9 cellular contexts compared by ENCODE assay signal in genomic region chr1:15703562-15703961, GRCh38. TPM values are rescaled to one million over a fixed set of nuclear protein-coding genes. Genes with fewer than 3 reads are reported as not detected.
DNase-seq lines count a peak whose midpoint lies in the region; ATAC-seq, FAIRE-seq and TF ChIP-seq lines count a peak whose summit lies in the region.
"Had no signal": no experiment of that assay in that cellular context is flagged by ENCODE, and none has a peak within 500 bp of the region (broad histone marks: within the 10 kb centered on the region; RNA-seq: fewer than 3 reads in every experiment).

No MANE protein-coding gene starts in this region.

- TF ChIP-seq CTCF in AG09309 (IDR thresholded peaks at IDR 0.05; ENCODE audit: control insufficient read depth, insufficient read depth, low read depth, low read length, missing control alignments) (no peak), VCaP (conservative IDR thresholded peaks at IDR 0.05) (no peak), foreskin fibroblast (IDR thresholded peaks at IDR 0.05; ENCODE audit: low read depth, low read length) (no peak), omental fat pad (IDR thresholded peaks at IDR 0.05) (no peak), GM13976 (IDR thresholded peaks at IDR 0.05; ENCODE audit: borderline replicate concordance, control extremely low read depth, extremely low read depth, insufficient read depth, missing control alignments) (no peak)

- no peak for TF ChIP-seq POLR2A in GM12892 (IDR thresholded peaks at IDR 0.05; ENCODE audit: low read depth, low read length)

- FAIRE-seq in GM12892 (lab: Jason Lieb, UNC): no peak

- in situ Hi-C loops in GM13976 (cut with MboI; ENCODE audit: low sequenced_read_pairs, unreplicated experiment): no loop called here

- H3K27ac ChIP-seq in VCaP: peak overlapping the region; percentile 18; the same call in 1 of the 2 replicates

- peak; percentile 78 for DNase-seq in AG09309 (ENCODE audit: low read depth)
- DNase-seq in foreskin fibroblast: peak; percentile 89 to 96
- peak; percentile 66 for DNase-seq in omental fat pad (ENCODE audit: low spot score)
- no peak for DNase-seq in NCI-H82 (lab: John Stamatoyannopoulos, UW)
- no peak for DNase-seq in GM13976 (ENCODE audit: low spot score)
- DNase-seq in GM12892 (ENCODE audit: insufficient read length): no peak

- peak; percentile 95 for ATAC-seq in omental fat pad (ENCODE audit: low FRiP score)
- no peak for ATAC-seq in GM18858 (IDR thresholded peaks at IDR 0.05; ENCODE audit: unreplicated experiment)

- H3K4me3 ChIP-seq in AG09309 (ENCODE audit: control insufficient read depth, low read depth, low read length): no peak overlapping the region
- peak overlapping the region; percentile 1 to 2 for H3K4me3 ChIP-seq in foreskin fibroblast (ENCODE audit: low read depth in 1 of 2, low read length in 2 of 2)

RNA-seq across cellular contexts. Expression of gene PLEKHM2, which starts 19.4 kb away (rescaled TPM):
- total RNA-seq in omental fat pad: 10 to 100 TPM; 34.4 to 81.1 (median 50.0) TPM
- polyA plus RNA-seq in GM12892 (2012; ENCODE audit: missing spikeins): 14.7 TPM

RNA-seq across cellular contexts. Expression of gene SLC25A34, which starts 32.5 kb away (rescaled TPM):
- 10 to 100 TPM in 1 of 4 donors, 1 to 10 TPM in 2, under 1 TPM in 1; 0.82 to 13.1 (median 2.0) TPM for total RNA-seq in omental fat pad
- 0.17 TPM for polyA plus RNA-seq in GM12892 (2012; ENCODE audit: missing spikeins)

RNA-seq across cellular contexts. Expression of gene TMEM82, which starts 38.7 kb away (rescaled TPM):
- total RNA-seq in omental fat pad: not detected
- not detected for polyA plus RNA-seq in GM12892 (2012; ENCODE audit: missing spikeins)
- total RNA-seq: subcutaneous adipose tissue had no signal

RNA-seq across cellular contexts. Expression of gene FBLIM1, which starts 55.0 kb away (rescaled TPM):
- total RNA-seq in omental fat pad: 10 to 100 TPM; 10.4 to 34.0 (median 17.4) TPM
- not detected for polyA plus RNA-seq in GM12892 (2012; ENCODE audit: missing spikeins)

Comparison
In these comparisons a context has a peak if more than half of its experiments do, and no peak if none do; other contexts are left out.
1. DNase-seq: peak in AG09309 (single experiment), foreskin fibroblast (2 of 2) and omental fat pad (single experiment); none in NCI-H82 (single experiment), GM13976 (single experiment) and GM12892 (single experiment).